8 cellular contexts compared by ENCODE assay signal in genomic region chr16:75320435-75320834, GRCh38.
DNase-seq lines count a peak whose midpoint lies in the region; ATAC-seq and TF ChIP-seq lines count a peak whose summit lies in the region.

No MANE protein-coding gene starts in this region.

- H3K4me3 Mint-ChIP-seq in naive thymus-derived CD8-positive, alpha-beta T cell: peak overlapping the region; percentile 54 to 80 (median 73)

- H3K9me3 ChIP-seq in ovary: no peaks in the 10 kb centered on the region

- H3K27me3 ChIP-seq in ovary: no peaks in the 10 kb centered on the region

- H3K4me1 Mint-ChIP-seq in naive thymus-derived CD8-positive, alpha-beta T cell: peaks cover 18 to 28% (median 24%) of the 10 kb centered on the region in 4 donors

- DNase-seq in Ammon's horn (ENCODE audit: low spot score) (peak; percentile 91), caudate nucleus (lab: John Stamatoyannopoulos, UW) (peak in 51 of 61 donors; percentile 7 to 80 (median 50)), KBM-7 (no peak), NCI-H510A (lab: John Stamatoyannopoulos, UW) (no peak), ovary (no peak)
- DNase-seq in naive thymus-derived CD8-positive, alpha-beta T cell: no peak
- no peak for DNase-seq in effector CD4-positive, alpha-beta T cell

- no peaks in the 10 kb centered on the region for H3K9me3 Mint-ChIP-seq in naive thymus-derived CD8-positive, alpha-beta T cell

- H3K27ac Mint-ChIP-seq in naive thymus-derived CD8-positive, alpha-beta T cell: peak overlapping the region in 2 of 10 donors; percentile 55 to 56

- peaks cover 16% of the 10 kb centered on the region for H3K4me1 ChIP-seq in ovary (ENCODE audit: insufficient read depth)

- POLR2A ChIA-PET in naive thymus-derived CD8-positive, alpha-beta T cell (lab: Charles Lee): no interaction called here

- H3K36me3 ChIP-seq in ovary: no peaks in the 10 kb centered on the region

- no peak overlapping the region for H3K4me3 ChIP-seq in ovary

- TF ChIP-seq CTCF in ovary (IDR thresholded peaks at IDR 0.05): no peak

- 59 to 78% (median 69%) methylated on average over 3 of the region's 3 CpGs for WGBS in ovary, 3 donors

- peak; percentile 17 for ATAC-seq in HG03060 (IDR thresholded peaks at IDR 0.05; ENCODE audit: low read depth, unreplicated experiment)
- no peak for ATAC-seq in naive thymus-derived CD8-positive, alpha-beta T cell

- intact Hi-C loops in ovary (cut with DNase I): no loop called here

- H3K27ac ChIP-seq in caudate nucleus (ENCODE audit: low read depth, low read length): peak overlapping the region; percentile 60
- no peak overlapping the region for H3K27ac ChIP-seq in ovary

- H3K36me3 Mint-ChIP-seq in naive thymus-derived CD8-positive, alpha-beta T cell: peaks cover 0 to 28% (median 16%) of the 10 kb centered on the region in 3 donors

- TF ChIP-seq POLR2A in ovary (IDR thresholded peaks at IDR 0.05): no peak

- peaks cover 0 to 24% (median 0%) of the 10 kb centered on the region in 5 donors for H3K27me3 Mint-ChIP-seq in naive thymus-derived CD8-positive, alpha-beta T cell

- TF ChIP-seq EP300 in ovary (IDR thresholded peaks at IDR 0.05): no peak

- in situ Hi-C loops in KBM-7 (cut with MboI; ENCODE audit: low pct_unique_long_range_greater_than_20kb, low sequenced_read_pairs): no loop called here

Comparison
In these comparisons a context has a peak if more than half of its experiments do, and no peak if none do; other contexts are left out.
1. DNase-seq: peak in Ammon's horn (single experiment) and caudate nucleus (51 of 61); none in naive thymus-derived CD8-positive, alpha-beta T cell (0 of 10), effector CD4-positive, alpha-beta T cell (single experiment), KBM-7 (single experiment), NCI-H510A (single experiment) and ovary (0 of 5).